ENCODE assay signal across 8 cellular contexts in genomic region chr17:45410144-45411091, GRCh38. TPM values are rescaled to one million over a fixed set of nuclear protein-coding genes. Genes with fewer than 3 reads are reported as not detected.
A peak's percentile ranks its signal among the peaks of the same experiment; 100 is the strongest.
DNase-seq lines count a peak whose midpoint lies in the region; ATAC-seq and TF ChIP-seq lines count a peak whose summit lies in the region.

No MANE protein-coding gene starts in this region.

- peak; percentile 84 for DNase-seq in OCI-LY7 (ENCODE audit: low spot score)
- DNase-seq in activated naive CD4-positive, alpha-beta T cell treated with anti-CD3 and anti-CD28 coated beads for 36 hours, result peak; percentile 80
- no peak for DNase-seq in thoracic aorta (ENCODE audit: low spot score)
- no peak for DNase-seq in DMS53 (lab: John Stamatoyannopoulos, UW)
- DNase-seq in H4 (ENCODE audit: low spot score), result no peak
- DNase-seq in progenitor cell of endocrine pancreas (ENCODE audit: low spot score, unreplicated experiment), result no peak

- H3K27me3 ChIP-seq in mononuclear cell (ENCODE audit: insufficient read depth, low read length) (no peaks in the 10 kb centered on the region), thoracic aorta (replicated peaks; ENCODE audit: insufficient read depth) (no peaks in the 10 kb centered on the region)

- H3K36me3 Mint-ChIP-seq in activated naive CD4-positive, alpha-beta T cell treated with anti-CD3 and anti-CD28 coated beads for 36 hours (ENCODE audit: low read depth), result peaks cover 15% of the 10 kb centered on the region
- no peaks in the 10 kb centered on the region for H3K36me3 Mint-ChIP-seq in progenitor cell of endocrine pancreas (ENCODE audit: insufficient read depth)

- CTCF ChIA-PET in OCI-LY7 (lab: Charles Lee; ENCODE audit: unreplicated experiment), result interaction anchor here (0.9 kb wide), 1 partner anchor 213 kb away, joined by 4 read pairs; no protein-coding TSS in a partner anchor
- CTCF ChIA-PET in activated naive CD4-positive, alpha-beta T cell treated with anti-CD3 and anti-CD28 coated beads for 36 hours (lab: Charles Lee), result interaction anchor here (0.6 to 2.6 kb wide), 6 partner anchors 16 to 878 kb away, joined by 3 to 10 read pairs (median 3); no protein-coding TSS in a partner anchor

- H3K36me3 ChIP-seq in OCI-LY7 (ENCODE audit: insufficient read depth, low read length), result peaks cover 12% of the 10 kb centered on the region
- no peaks in the 10 kb centered on the region for H3K36me3 ChIP-seq in thoracic aorta

- POLR2A ChIA-PET in OCI-LY7 (lab: Charles Lee), result interaction anchor here (1.3 kb wide), 1 partner anchor 17 kb away, joined by 5 read pairs; no protein-coding TSS in a partner anchor

- H3K4me3 ChIP-seq in GM12875 (ENCODE audit: low read depth, low read length) (peak overlapping the region; percentile 86), OCI-LY7 (ENCODE audit: low read depth, low read length, poor library complexity, severe bottlenecking) (peak overlapping the region; percentile 75), mononuclear cell (ENCODE audit: low read length) (peak overlapping the region; percentile 98), thoracic aorta (peak overlapping the region; percentile 61)

- no peak for TF ChIP-seq CTCF in GM12875 (IDR thresholded peaks at IDR 0.05; ENCODE audit: borderline replicate concordance, insufficient read depth, low read depth, low read length)
- TF ChIP-seq CTCF in OCI-LY7 (conservative IDR thresholded peaks at IDR 0.05; ENCODE audit: low read length), result no peak
- no peak for TF ChIP-seq CTCF in thoracic aorta (IDR thresholded peaks at IDR 0.05)
- TF ChIP-seq CTCF in progenitor cell of endocrine pancreas (IDR thresholded peaks at IDR 0.05; ENCODE audit: unreplicated experiment), result no peak

- H3K27ac Mint-ChIP-seq in activated naive CD4-positive, alpha-beta T cell treated with anti-CD3 and anti-CD28 coated beads for 36 hours, result peak overlapping the region; percentile 100
- H3K27ac Mint-ChIP-seq in progenitor cell of endocrine pancreas, result no peak overlapping the region

- H4K20me1 ChIP-seq in OCI-LY7 (ENCODE audit: insufficient read depth, low read length), result 0 out of 2 replicates have a peak, but pooled peaks cover 6% of the 10 kb centered on the region

- BruUV-seq in OCI-LY7 (replicated peaks; lab: Mats Ljungman, UMichigan), result TSS peak; percentile 56

- H3K79me2 ChIP-seq in OCI-LY7 (ENCODE audit: insufficient read depth, low read depth, low read length), result peaks cover 43% of the 10 kb centered on the region

- H2AFZ ChIP-seq in OCI-LY7 (ENCODE audit: low read length), result peak overlapping the region; percentile 62

- no peaks in the 10 kb centered on the region for H3K27me3 Mint-ChIP-seq in activated naive CD4-positive, alpha-beta T cell treated with anti-CD3 and anti-CD28 coated beads for 36 hours (ENCODE audit: low read depth)
- peaks cover 11% of the 10 kb centered on the region for H3K27me3 Mint-ChIP-seq in progenitor cell of endocrine pancreas

- no peaks in the 10 kb centered on the region for H3K9me3 Mint-ChIP-seq in activated naive CD4-positive, alpha-beta T cell treated with anti-CD3 and anti-CD28 coated beads for 36 hours
- no peaks in the 10 kb centered on the region for H3K9me3 Mint-ChIP-seq in progenitor cell of endocrine pancreas (ENCODE audit: low read depth)

- intact Hi-C loops in OCI-LY7 (cut with micrococcal nuclease; ENCODE audit: unreplicated experiment), result no loop called here
- intact Hi-C loops in activated naive CD4-positive, alpha-beta T cell treated with anti-CD3 and anti-CD28 coated beads for 36 hours (cut with micrococcal nuclease), result no loop called here

- H3K4me1 ChIP-seq in OCI-LY7 (ENCODE audit: insufficient read depth, low read length, poor library complexity, severe bottlenecking) (peaks cover 70% of the 10 kb centered on the region), mononuclear cell (ENCODE audit: insufficient read depth, low read length) (peaks cover 90% of the 10 kb centered on the region), thoracic aorta (ENCODE audit: control insufficient read depth in 1 of 2, low read depth in 2 of 2) (peaks cover 4 to 6% of the 10 kb centered on the region in 2 donors)

- H3K9me3 ChIP-seq in OCI-LY7 (ENCODE audit: low read length) (no peaks in the 10 kb centered on the region), mononuclear cell (ENCODE audit: low read depth, low read length) (no peaks in the 10 kb centered on the region), thoracic aorta (no peaks in the 10 kb centered on the region)

- H3K9me2 ChIP-seq in OCI-LY7 (ENCODE audit: insufficient read depth, low read length), result no peaks in the 10 kb centered on the region

- H3K4me1 Mint-ChIP-seq in activated naive CD4-positive, alpha-beta T cell treated with anti-CD3 and anti-CD28 coated beads for 36 hours (ENCODE audit: low read depth), result peaks cover 49% of the 10 kb centered on the region
- H3K4me1 Mint-ChIP-seq in progenitor cell of endocrine pancreas (ENCODE audit: low read depth), result peaks cover 9% of the 10 kb centered on the region

- peak overlapping the region; percentile 99 for H3K4me3 Mint-ChIP-seq in activated naive CD4-positive, alpha-beta T cell treated with anti-CD3 and anti-CD28 coated beads for 36 hours
- H3K4me3 Mint-ChIP-seq in progenitor cell of endocrine pancreas (ENCODE audit: low read depth), result no peak overlapping the region

- H3K4me2 ChIP-seq in OCI-LY7 (ENCODE audit: low read length), result peak overlapping the region; percentile 92

- no peak for ATAC-seq in thoracic aorta (ENCODE audit: insufficient number of reproducible peaks, low FRiP score, low read depth)

- peak overlapping the region; percentile 68 for H3K27ac ChIP-seq in OCI-LY7 (ENCODE audit: low read depth, low read length, poor library complexity, severe bottlenecking)
- H3K27ac ChIP-seq in thoracic aorta, result peak overlapping the region in 1 of 2 donors; percentile 47

RNA-seq across cellular contexts. Expression of gene ARHGAP27, which starts 22.3 kb away (rescaled TPM):
- 55.5 and 66.1 TPM in 2 replicates for total RNA-seq in OCI-LY7 (2014; rRNA removed; shearing (Covaris generic))
- 56.8 and 62.7 TPM in 2 replicates for total RNA-seq in OCI-LY7 (2022)
- 10 to 100 TPM; 39.5 to 41.3 TPM for total RNA-seq in activated naive CD4-positive, alpha-beta T cell treated with anti-CD3 and anti-CD28 coated beads for 36 hours
- 41.3 TPM for total RNA-seq in mononuclear cell
- total RNA-seq in thoracic aorta, result 10 to 100 TPM; 25.5 to 33.4 TPM
- total RNA-seq in H4 (2014; rRNA removed; shearing (Covaris generic)), result 0.46 and 1.4 TPM in 2 replicates
- total RNA-seq in progenitor cell of endocrine pancreas, result 7.6 and 12.7 TPM in 2 replicates

Comparison
In these comparisons a context has a peak if more than half of its experiments do, and no peak if none do; other contexts are left out.
1. DNase-seq: peak in OCI-LY7 (single experiment) and activated naive CD4-positive, alpha-beta T cell treated with anti-CD3 and anti-CD28 coated beads for 36 hours (single experiment); none in thoracic aorta (single experiment), DMS53 (single experiment), H4 (single experiment) and progenitor cell of endocrine pancreas (single experiment).
2. Peak in every context shown above with its lines, with median percentiles within 50 percentile points of each other: H3K4me3 ChIP-seq.